Comparison of ENCODE assay signal across 8 cellular contexts in the genomic region with DNA sequence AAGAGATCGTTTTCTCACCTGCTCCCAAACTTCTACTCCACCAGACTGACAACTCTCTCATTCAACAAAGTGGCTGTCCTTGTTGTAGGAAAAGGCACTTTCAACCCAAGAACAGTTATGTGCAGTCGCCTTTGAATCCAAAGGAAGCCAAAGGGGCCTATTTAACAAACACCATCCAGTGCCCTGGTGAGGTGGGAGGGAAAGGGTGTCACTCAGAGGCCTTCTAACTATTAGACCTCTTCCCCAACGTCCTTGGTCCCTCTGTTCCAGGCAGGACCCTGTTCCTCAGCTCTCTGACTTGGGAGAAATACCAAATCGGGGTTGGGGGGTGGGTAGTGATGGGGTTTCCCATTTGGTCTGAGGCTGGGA. TPM values are rescaled to one million over a fixed set of nuclear protein-coding genes. Genes with fewer than 3 reads are reported as not detected.
DNase-seq lines count a peak whose midpoint lies in the region; TF ChIP-seq lines count a peak whose summit lies in the region.

No MANE protein-coding gene starts in this region.

- H4K20me1 ChIP-seq in Loucy (ENCODE audit: insufficient read depth, low read length, poor library complexity, severe bottlenecking) (peaks cover 17% of the 10 kb centered on the region), osteoblast (ENCODE audit: insufficient read depth, low read length) (peaks cover 26% of the 10 kb centered on the region)

- no peaks in the 10 kb centered on the region for H3K36me3 ChIP-seq in CD8-positive, alpha-beta memory T cell (ENCODE audit: insufficient read depth, low read length)
- no peaks in the 10 kb centered on the region; the same call in 1 of the 2 replicates for H3K36me3 ChIP-seq in Loucy (ENCODE audit: insufficient read depth, low read length)
- H3K36me3 ChIP-seq in ectodermal cell (ENCODE audit: control insufficient read depth, insufficient read depth, low read length) = peaks cover 7% of the 10 kb centered on the region
- H3K36me3 ChIP-seq in osteoblast (ENCODE audit: insufficient read depth, low read length) = peaks cover 22% of the 10 kb centered on the region

- no peaks in the 10 kb centered on the region for H3K9me3 ChIP-seq in CD8-positive, alpha-beta memory T cell (ENCODE audit: low read length)
- H3K9me3 ChIP-seq in Loucy (ENCODE audit: insufficient read depth, low read depth, low read length) (no peaks in the 10 kb centered on the region), ectodermal cell (ENCODE audit: control insufficient read depth, low read length) (no peaks in the 10 kb centered on the region), osteoblast (ENCODE audit: low read depth, low read length) (no peaks in the 10 kb centered on the region)

- peaks cover 4% of the 10 kb centered on the region for H3K4me1 ChIP-seq in CD8-positive, alpha-beta memory T cell (ENCODE audit: insufficient read depth, low read length)
- H3K4me1 ChIP-seq in Loucy (ENCODE audit: insufficient read depth, low read length, poor library complexity, severe bottlenecking) = peaks cover 11% of the 10 kb centered on the region
- peaks cover 19% of the 10 kb centered on the region for H3K4me1 ChIP-seq in ectodermal cell (ENCODE audit: control insufficient read depth, insufficient read depth, low read length)
- peaks cover 8% of the 10 kb centered on the region for H3K4me1 ChIP-seq in osteoblast (ENCODE audit: insufficient read depth, low read length)

- WGBS in ectodermal cell, 2 experiments = 8 to 14% methylated on average over 4 of the region's 4 CpGs

- CTCF ChIA-PET in CD8-positive, alpha-beta memory T cell (lab: Charles Lee) = interaction anchor here (1.5 to 2.2 kb wide), 2 partner anchors 10 to 13 kb away, joined by 3 to 7 read pairs; no protein-coding TSS in a partner anchor

- H3K4me2 ChIP-seq in Loucy (ENCODE audit: low read depth, low read length, poor library complexity, severe bottlenecking) (peak overlapping the region; percentile 57), osteoblast (ENCODE audit: insufficient read depth, low read length) (peak overlapping the region; percentile 74)

- H3K4me1 Mint-ChIP-seq in CD8-positive, alpha-beta memory T cell = peaks cover 16 to 27% (median 21%) of the 10 kb centered on the region in 3 donors

- H3K9me3 Mint-ChIP-seq in CD8-positive, alpha-beta memory T cell = no peaks in the 10 kb centered on the region

- H3K4me3 ChIP-seq in CD8-positive, alpha-beta memory T cell (ENCODE audit: low read length) = no peak overlapping the region
- H3K4me3 ChIP-seq in Loucy (ENCODE audit: low read length, poor library complexity, severe bottlenecking) (peak overlapping the region; percentile 54), ectodermal cell (ENCODE audit: insufficient read depth, low read depth, low read length) (peak overlapping the region; percentile 54), osteoblast (ENCODE audit: insufficient read depth, low read length) (peak overlapping the region; percentile 76)

- no peaks in the 10 kb centered on the region for H3K9me2 ChIP-seq in Loucy (replicated peaks; ENCODE audit: low read depth, low read length)

- TF ChIP-seq CTCF in Loucy (conservative IDR thresholded peaks at IDR 0.05; ENCODE audit: low read length) (no peak), osteoblast (IDR thresholded peaks at IDR 0.05; ENCODE audit: extremely low read depth, low read depth, low read length) (no peak)

- peaks cover 39 to 71% of the 10 kb centered on the region in 2 donors for H3K27me3 Mint-ChIP-seq in CD8-positive, alpha-beta memory T cell

- peaks cover 62% of the 10 kb centered on the region for H3K79me2 ChIP-seq in Loucy (ENCODE audit: insufficient read depth, low read length)
- peaks cover 52% of the 10 kb centered on the region for H3K79me2 ChIP-seq in osteoblast (ENCODE audit: insufficient read depth, low read length)

- H3K36me3 Mint-ChIP-seq in CD8-positive, alpha-beta memory T cell = no peaks in the 10 kb centered on the region

- H3K9ac ChIP-seq in Loucy (ENCODE audit: low read depth, low read length, poor library complexity, severe bottlenecking) = no peak overlapping the region

- peaks cover 42% of the 10 kb centered on the region for H3K27me3 ChIP-seq in CD8-positive, alpha-beta memory T cell (ENCODE audit: insufficient read depth, low read length, poor library complexity, severe bottlenecking)
- no peaks in the 10 kb centered on the region for H3K27me3 ChIP-seq in Loucy (ENCODE audit: insufficient read depth, low read length, poor library complexity, severe bottlenecking)
- H3K27me3 ChIP-seq in ectodermal cell (ENCODE audit: control insufficient read depth, insufficient read depth, low read length, poor library complexity, severe bottlenecking) = no peaks in the 10 kb centered on the region
- H3K27me3 ChIP-seq in osteoblast (ENCODE audit: insufficient read depth, low read length) = no peaks in the 10 kb centered on the region

- POLR2A ChIA-PET in CD8-positive, alpha-beta memory T cell (lab: Charles Lee) = no interaction called here

- H3K4me3 Mint-ChIP-seq in CD8-positive, alpha-beta memory T cell = peak overlapping the region; percentile 29 to 90 (median 68)

- H2AFZ ChIP-seq in Loucy (ENCODE audit: low read length) = no peak overlapping the region
- peak overlapping the region; percentile 56 for H2AFZ ChIP-seq in osteoblast (ENCODE audit: low read length)

- H3F3A ChIP-seq in Loucy (ENCODE audit: low read depth) = no peaks in the 10 kb centered on the region

- H3K27ac Mint-ChIP-seq in CD8-positive, alpha-beta memory T cell = peak overlapping the region in 2 of 8 donors; percentile 47 to 88

- DNase-seq in CD8-positive, alpha-beta memory T cell = no peak
- DNase-seq in osteoblast (ENCODE audit: insufficient read length, low spot score, missing footprints) (peak; percentile 59), RKO (ENCODE audit: low spot score) (no peak), MV-4-11 (lab: John Stamatoyannopoulos, UW) (no peak), NCI-H345 (lab: John Stamatoyannopoulos, UW) (no peak)
- DNase-seq in NK-92 treated with Interleukin-12 subunit alpha and Interleukin-12 subunit beta, amount 100 ng/mL, for 24 hours (lab: John Stamatoyannopoulos, UW) = no peak

- no peak overlapping the region for H3K27ac ChIP-seq in CD8-positive, alpha-beta memory T cell (ENCODE audit: low read depth, low read length)
- peak overlapping the region; percentile 51 for H3K27ac ChIP-seq in ectodermal cell (ENCODE audit: insufficient read depth, low read depth, low read length, poor library complexity, severe bottlenecking)
- H3K27ac ChIP-seq in osteoblast (ENCODE audit: low read depth, low read length) = no peak overlapping the region

RNA-seq across cellular contexts. Expression of a gene that starts 3.2 kb away (rescaled TPM):
- total RNA-seq in CD8-positive, alpha-beta memory T cell = under 1 TPM in 1 of 2 experiments, not detected in 1; 0.09 TPM
- polyA plus RNA-seq in CD8-positive, alpha-beta memory T cell = not detected
- polyA plus RNA-seq in ectodermal cell (2013, experiment 1 of 4) = 24.6 TPM
- polyA plus RNA-seq in ectodermal cell (2013, experiment 2 of 4) = 21.8 TPM
- polyA plus RNA-seq in ectodermal cell (2013, experiment 3 of 4) = 21.1 TPM
- 19.4 TPM for polyA plus RNA-seq in ectodermal cell (2013, experiment 4 of 4)
- 14.5 and 15.6 TPM in 2 replicates for total RNA-seq in osteoblast

RNA-seq across cellular contexts. Expression of a gene that starts 13.6 kb away (rescaled TPM):
- 10 to 100 TPM; 37.1 to 47.8 TPM for total RNA-seq in CD8-positive, alpha-beta memory T cell
- 16.0 TPM for polyA plus RNA-seq in CD8-positive, alpha-beta memory T cell
- polyA plus RNA-seq in ectodermal cell (2013, experiment 1 of 4) = 46.5 TPM
- polyA plus RNA-seq in ectodermal cell (2013, experiment 2 of 4) = 43.4 TPM
- 40.9 TPM for polyA plus RNA-seq in ectodermal cell (2013, experiment 3 of 4)
- polyA plus RNA-seq in ectodermal cell (2013, experiment 4 of 4) = 37.9 TPM
- 51.4 and 57.2 TPM in 2 replicates for total RNA-seq in osteoblast

Comparison
In these comparisons a context has a peak if more than half of its experiments do, and no peak if none do; other contexts are left out.
1. RNA of a gene that starts 3.2 kb away (total RNA-seq): 14.5 to 15.6 TPM in osteoblast; 0.09 TPM in CD8-positive, alpha-beta memory T cell; every median in the first group is over 10 times any median in the second.